ENCODE assay signal across 20 cellular contexts in genomic region chr16:24511174-24511573, GRCh38.
"Had no signal": no experiment of that assay in that cellular context is flagged by ENCODE, and none has a peak within 500 bp of the region (broad histone marks: within the 10 kb centered on the region; RNA-seq: fewer than 3 reads in every experiment).

No MANE protein-coding gene starts in this region.

- H3K4me3 ChIP-seq: left lung, testis, upper lobe of left lung had no signal

- H3K4me3 Mint-ChIP-seq: activated naive CD4-positive, alpha-beta T cell treated with anti-CD3 and anti-CD28 coated beads, Interleukin-2, amount 50 U/mL, for 24 hours; activated T-cell treated with anti-CD3 and anti-CD28 coated beads, Interleukin-2, amount 50 U/mL, for 72 hours; mesothelial cell of epicardium; natural killer cell treated with Interleukin-12 subunit alpha and Interleukin-12 subunit beta and Interleukin-15 and Interleukin-18, amount 100 ng/mL, for 72 hours; stimulated activated memory B cell treated with anti-CD40 and anti-IgM and Interleukin-4, amounts not matched to agents 10 μg/mL and 1 μg/mL and 100 μg/mL, for 72 hours had no signal

- DNase-seq: activated CD4-positive, CD25-positive, alpha-beta regulatory T cell treated with anti-CD3 and anti-CD28 coated beads, Interleukin-2, amount 50 U/mL, for 72 hours; activated gamma-delta T cell; activated T-cell treated with anti-CD3 and anti-CD28 coated beads, Interleukin-2, amount 50 U/mL, for 72 hours; cortex of kidney; erythroblast; left lung; stimulated activated CD4-positive, alpha-beta T cell treated with anti-CD3 and anti-CD28 coated beads, Interleukin-4, amount 100 ng/mL, for 4 hours; upper lobe of left lung had no signal

- H2AFZ ChIP-seq: parathyroid adenoma had no signal

- FAIRE-seq: astrocyte, bronchial epithelial cell, endometrium, frontal cortex, keratinocyte had no signal

- H3K27ac Mint-ChIP-seq: activated naive CD4-positive, alpha-beta T cell treated with anti-CD3 and anti-CD28 coated beads, Interleukin-2, amount 50 U/mL, for 24 hours; activated T-cell treated with anti-CD3 and anti-CD28 coated beads, Interleukin-2, amount 50 U/mL, for 72 hours; mesothelial cell of epicardium; natural killer cell treated with Interleukin-12 subunit alpha and Interleukin-12 subunit beta and Interleukin-15 and Interleukin-18, amount 100 ng/mL, for 72 hours; stimulated activated memory B cell treated with anti-CD40 and anti-IgM and Interleukin-4, amounts not matched to agents 10 μg/mL and 1 μg/mL and 100 μg/mL, for 72 hours had no signal

- H3K27ac ChIP-seq: left lung, parathyroid adenoma, testis, upper lobe of left lung had no signal

- H3K36me3 Mint-ChIP-seq: activated naive CD4-positive, alpha-beta T cell treated with anti-CD3 and anti-CD28 coated beads, Interleukin-2, amount 50 U/mL, for 24 hours; mesothelial cell of epicardium; natural killer cell treated with Interleukin-12 subunit alpha and Interleukin-12 subunit beta and Interleukin-15 and Interleukin-18, amount 100 ng/mL, for 72 hours; stimulated activated memory B cell treated with anti-CD40 and anti-IgM and Interleukin-4, amounts not matched to agents 10 μg/mL and 1 μg/mL and 100 μg/mL, for 72 hours had no signal

- H3K27me3 Mint-ChIP-seq: activated naive CD4-positive, alpha-beta T cell treated with anti-CD3 and anti-CD28 coated beads, Interleukin-2, amount 50 U/mL, for 24 hours had no signal

- ATAC-seq: activated T-cell treated with anti-CD3 and anti-CD28 coated beads, Interleukin-2, amount 50 U/mL, for 72 hours; left lung; natural killer cell treated with Interleukin-12 subunit alpha and Interleukin-12 subunit beta and Interleukin-15 and Interleukin-18, amount 100 ng/mL, for 72 hours; sciatic nerve; stimulated activated memory B cell treated with anti-CD40 and anti-IgM and Interleukin-4, amounts not matched to agents 10 μg/mL and 1 μg/mL and 100 μg/mL, for 72 hours had no signal

- H3K36me3 ChIP-seq: left lung, upper lobe of left lung had no signal

- H3K79me2 ChIP-seq: parathyroid adenoma had no signal

- H3K4me1 ChIP-seq: left lung, parathyroid adenoma, testis, upper lobe of left lung had no signal

- H3K27me3 ChIP-seq: testis, upper lobe of left lung had no signal

- H3K4me1 Mint-ChIP-seq: activated naive CD4-positive, alpha-beta T cell treated with anti-CD3 and anti-CD28 coated beads, Interleukin-2, amount 50 U/mL, for 24 hours; mesothelial cell of epicardium; stimulated activated memory B cell treated with anti-CD40 and anti-IgM and Interleukin-4, amounts not matched to agents 10 μg/mL and 1 μg/mL and 100 μg/mL, for 72 hours had no signal

- H3K9ac ChIP-seq: parathyroid adenoma had no signal

- H3K9me3 ChIP-seq: left lung, testis, upper lobe of left lung had no signal
